Comparison of ENCODE assay signal across 3 cellular contexts in genomic region chr19:34943861-34944573, GRCh38.
TF ChIP-seq lines count a peak whose summit lies in the region.

No MANE protein-coding gene starts in this region.

TF ChIP-seq in liver, 16 proteins besides CTCF, POLR2A, EP300 and RAD21:
- no peak for TF ChIP-seq MAX (IDR thresholded peaks at IDR 0.05)
- TF ChIP-seq TAF1 (conservative IDR thresholded peaks at IDR 0.05), result no peak
- TF ChIP-seq HNF4G (IDR thresholded peaks at IDR 0.05), result no peak
- TF ChIP-seq FOXA2 (IDR thresholded peaks at IDR 0.05), result no peak
- no peak for TF ChIP-seq FOXA1 (IDR thresholded peaks at IDR 0.05)
- TF ChIP-seq REST (IDR thresholded peaks at IDR 0.05), result no peak
- TF ChIP-seq ZBTB33 (IDR thresholded peaks at IDR 0.05), result no peak
- no peak for TF ChIP-seq ATF3 (IDR thresholded peaks at IDR 0.05)
- TF ChIP-seq GABPA (IDR thresholded peaks at IDR 0.05 in 1 of 2, conservative IDR thresholded peaks at IDR 0.05 in 1 of 2), result no peak
- no peak for TF ChIP-seq HNF4A (conservative IDR thresholded peaks at IDR 0.05)
- no peak for TF ChIP-seq EGR1 (IDR thresholded peaks at IDR 0.05; ENCODE audit: low read depth in 2 of 2)
- TF ChIP-seq SP1 (IDR thresholded peaks at IDR 0.05), result no peak
- no peak for TF ChIP-seq RXRA (IDR thresholded peaks at IDR 0.05)

TF ChIP-seq in HepG2, 621 proteins besides CTCF, POLR2A, EP300 and RAD21:
- TF ChIP-seq ZNF879 (CRISPR knock-in tag; IDR thresholded peaks at IDR 0.05) (no peak), ZNF646 (CRISPR knock-in tag; IDR thresholded peaks at IDR 0.05) (no peak), ZNF709 (CRISPR knock-in tag; IDR thresholded peaks at IDR 0.05) (no peak), PHF21A (CRISPR knock-in tag; IDR thresholded peaks at IDR 0.05) (no peak)

TF ChIP-seq in endothelial cell of umbilical vein, 7 proteins besides CTCF, POLR2A, EP300 and RAD21:
- TF ChIP-seq FOS (IDR thresholded peaks at IDR 0.05; ENCODE audit: borderline replicate concordance, insufficient read depth, low read length) (no peak), MAX (IDR thresholded peaks at IDR 0.05; ENCODE audit: insufficient read depth, insufficient read length) (no peak), GATA2 (IDR thresholded peaks at IDR 0.05; ENCODE audit: insufficient read depth, insufficient read length, low read depth, low read length) (no peak), MYC (IDR thresholded peaks at IDR 0.05; ENCODE audit: low read depth, low read length) (no peak), JUN (IDR thresholded peaks at IDR 0.05; ENCODE audit: borderline replicate concordance, insufficient read depth, insufficient read length, low read depth) (no peak), EZH2 (IDR thresholded peaks at IDR 0.05; ENCODE audit: borderline replicate concordance, low read depth, low read length, severe bottlenecking) (no peak), POLR2AphosphoS5 (IDR thresholded peaks at IDR 0.05; ENCODE audit: insufficient read depth, low read depth, low read length) (no peak)
